29 cellular contexts compared by ENCODE assay signal in genomic region chr6:69019832-69020231, GRCh38.
A peak's percentile ranks its signal among the peaks of the same experiment; 100 is the strongest.
DNase-seq lines count a peak whose midpoint lies in the region; FAIRE-seq and TF ChIP-seq lines count a peak whose summit lies in the region.
"Had no signal": no experiment of that assay in that cellular context is flagged by ENCODE, and none has a peak within 500 bp of the region (broad histone marks: within the 10 kb centered on the region; RNA-seq: fewer than 3 reads in every experiment).

No MANE protein-coding gene starts in this region.

- no peaks in the 10 kb centered on the region for H3K27me3 ChIP-seq in endothelial cell of umbilical vein (ENCODE audit: control insufficient read depth in 2 of 2, insufficient read depth in 2 of 2, low read length in 2 of 2)
- no peaks in the 10 kb centered on the region for H3K27me3 ChIP-seq in mesenchymal stem cell (ENCODE audit: control insufficient read depth in 1 of 2, insufficient read depth in 1 of 2, low read length in 2 of 2)
- H3K27me3 ChIP-seq in vagina: no peaks in the 10 kb centered on the region
- H3K27me3 ChIP-seq: colonic mucosa, neutrophil had no signal

- H4K91ac ChIP-seq in mesenchymal stem cell (ENCODE audit: low read length): no peak overlapping the region

- H3K23ac ChIP-seq in mesenchymal stem cell (ENCODE audit: low read length in 2 of 2): no peak overlapping the region

- FAIRE-seq in endothelial cell of umbilical vein (lab: Jason Lieb, UNC): no peak
- FAIRE-seq: GM12891, HepG2 had no signal

- DNase-seq in AG10803 (ENCODE audit: low read depth) (peak; percentile 31), NCI-H460 (ENCODE audit: extremely low read depth, low read depth) (peak; percentile 47), endothelial cell of umbilical vein (ENCODE audit: low read depth, low spot score) (peak; percentile 36), mesenchymal stem cell (peak; percentile 44), NCI-H2107 (lab: John Stamatoyannopoulos, UW) (no peak), activated gamma-delta T cell (lab: John Stamatoyannopoulos, UW) (no peak), type B pancreatic cell (ENCODE audit: extremely low spot score, unreplicated experiment) (no peak), vagina (ENCODE audit: extremely low spot score in 2 of 2) (no peak)
- DNase-seq: activated CD8-positive, alpha-beta T cell treated with anti-CD3 and anti-CD28 coated beads, Interleukin-2, amount 10 ng/mL, durations not matched to agents 7 days and 5 days; activated effector memory CD4-positive, alpha-beta T cell treated with Interleukin-2 at 50 U/mL for 16 hours; activated naive CD8-positive, alpha-beta T cell treated with anti-CD3 and anti-CD28 coated beads, Interleukin-2, amount 10 ng/mL, durations not matched to agents 7 days and 5 days; activated T-cell treated with anti-CD3 and anti-CD28 coated beads for 4 hours; C1 segment of cervical spinal cord; Caco-2; colonic mucosa; DMS79 treated with DMSO at 0.1 percent for 48 hours; effector memory CD4-positive, alpha-beta T cell; H7; left cardiac atrium; NCI-H1048; NCI-H187; NCI-H69; Right ventricle myocardium superior; T1000 had no signal

- TF ChIP-seq POLR2A in endothelial cell of umbilical vein (IDR thresholded peaks at IDR 0.05; ENCODE audit: low read depth, low read length): no peak
- no peak for TF ChIP-seq POLR2A in vagina (IDR thresholded peaks at IDR 0.05)

- no peak overlapping the region for H2BK12ac ChIP-seq in mesenchymal stem cell (ENCODE audit: low read length in 2 of 2)

- POLR2A ChIA-PET in endothelial cell of umbilical vein (lab: Charles Lee): no interaction called here

- no peak overlapping the region for H3K4me2 ChIP-seq in endothelial cell of umbilical vein (ENCODE audit: insufficient read depth, low read length)
- no peak overlapping the region for H3K4me2 ChIP-seq in mesenchymal stem cell (ENCODE audit: low read length, poor library complexity, severe bottlenecking)
- H3K4me2 ChIP-seq: smooth muscle cell had no signal

- 15% methylated on average over 4 of the region's 4 CpGs for WGBS in mesenchymal stem cell

- no peak overlapping the region for H3K14ac ChIP-seq in mesenchymal stem cell (ENCODE audit: low read length in 2 of 2)

- no TSS peak for BruUV-seq in endothelial cell of umbilical vein (replicated peaks; lab: Mats Ljungman, UMichigan)

- H3K36me3 ChIP-seq in endothelial cell of umbilical vein (ENCODE audit: control insufficient read depth in 2 of 2, extremely low read depth in 1 of 2, insufficient read depth in 2 of 2, low read length in 2 of 2): no peaks in the 10 kb centered on the region
- no peaks in the 10 kb centered on the region for H3K36me3 ChIP-seq in mesenchymal stem cell (ENCODE audit: control insufficient read depth in 1 of 2, insufficient read depth in 2 of 2, low read depth in 1 of 2, low read length in 2 of 2)
- no peaks in the 10 kb centered on the region for H3K36me3 ChIP-seq in vagina
- H3K36me3 ChIP-seq: colonic mucosa, neutrophil had no signal

- no peaks in the 10 kb centered on the region for H3K79me2 ChIP-seq in endothelial cell of umbilical vein (ENCODE audit: control insufficient read depth, insufficient read depth, low read length)

- H3K4me3 ChIP-seq in AG10803 (ENCODE audit: low read length): no peak overlapping the region
- no peak overlapping the region for H3K4me3 ChIP-seq in endothelial cell of umbilical vein (replicated peaks in 1 of 3; ENCODE audit: insufficient read depth in 1 of 3, low read depth in 1 of 3, low read length in 3 of 3)
- no peak overlapping the region for H3K4me3 ChIP-seq in mesenchymal stem cell (ENCODE audit: insufficient read depth in 1 of 2, low read depth in 1 of 2, low read length in 2 of 2)
- no peak overlapping the region for H3K4me3 ChIP-seq in vagina
- H3K4me3 ChIP-seq: colonic mucosa, smooth muscle cell had no signal

- dilution Hi-C loops in endothelial cell of umbilical vein (cut with MboI; ENCODE audit: extremely low pct_ligation_motif_present, low sequenced_read_pairs): no loop called here

- peak overlapping the region; percentile 71 for H3K27ac ChIP-seq in endothelial cell of umbilical vein (ENCODE audit: insufficient read depth, low read depth, low read length)
- peak overlapping the region; percentile 91 for H3K27ac ChIP-seq in mesenchymal stem cell (ENCODE audit: low read length, poor library complexity, severe bottlenecking)
- H3K27ac ChIP-seq in vagina: no peak overlapping the region
- H3K27ac ChIP-seq: colonic mucosa, neutrophil had no signal

- no peaks in the 10 kb centered on the region for H3K27me3 Mint-ChIP-seq in type B pancreatic cell
- H3K27me3 Mint-ChIP-seq: activated naive CD8-positive, alpha-beta T cell treated with anti-CD3 and anti-CD28 coated beads, Interleukin-2, amount 10 ng/mL, durations not matched to agents 7 days and 5 days; brain had no signal

- H3K18ac ChIP-seq in mesenchymal stem cell (ENCODE audit: low read depth in 1 of 2, low read length in 2 of 2): no peak overlapping the region

- H3K9me1 ChIP-seq in endothelial cell of umbilical vein (replicated peaks; ENCODE audit: control insufficient read depth, extremely low read depth, insufficient read depth, low read length): no peaks in the 10 kb centered on the region

- H3K4me1 ChIP-seq in endothelial cell of umbilical vein (ENCODE audit: control insufficient read depth, extremely low read depth, insufficient read depth, low read length): peaks cover 19% of the 10 kb centered on the region
- H3K4me1 ChIP-seq in mesenchymal stem cell (ENCODE audit: control insufficient read depth, insufficient read depth, low read depth, low read length): no peaks in the 10 kb centered on the region
- no peaks in the 10 kb centered on the region for H3K4me1 ChIP-seq in vagina
- H3K4me1 ChIP-seq: Caco-2, colonic mucosa had no signal

- peak overlapping the region; percentile 76 for H2BK5ac ChIP-seq in mesenchymal stem cell (ENCODE audit: low read depth, low read length, poor library complexity, severe bottlenecking)

- CTCF ChIA-PET in endothelial cell of umbilical vein (lab: Charles Lee): no interaction called here

- TF ChIP-seq CTCF in AG10803 (conservative IDR thresholded peaks at IDR 0.05; ENCODE audit: low read length) (no peak), endothelial cell of umbilical vein (IDR thresholded peaks at IDR 0.05; ENCODE audit: extremely low read depth in 1 of 2, insufficient read depth in 1 of 2, low read depth in 1 of 2, low read length in 2 of 2) (no peak), type B pancreatic cell (conservative IDR thresholded peaks at IDR 0.05) (no peak), vagina (IDR thresholded peaks at IDR 0.05) (no peak)

- no peaks in the 10 kb centered on the region for H3K9me3 ChIP-seq in endothelial cell of umbilical vein (replicated peaks; ENCODE audit: control insufficient read depth, insufficient read depth, low read length)
- H3K9me3 ChIP-seq in mesenchymal stem cell (ENCODE audit: control insufficient read depth, low read length): no peaks in the 10 kb centered on the region
- no peaks in the 10 kb centered on the region for H3K9me3 ChIP-seq in vagina
- H3K9me3 ChIP-seq: Caco-2, colonic mucosa, neutrophil had no signal

- intact Hi-C loops in endothelial cell of umbilical vein (cut with micrococcal nuclease): no loop called here
- intact Hi-C loops in vagina (cut with DNase I): no loop called here

- no peak overlapping the region for H3K4me3 Mint-ChIP-seq in type B pancreatic cell
- H3K4me3 Mint-ChIP-seq: activated CD8-positive, alpha-beta T cell treated with anti-CD3 and anti-CD28 coated beads, Interleukin-2, amount 10 ng/mL, durations not matched to agents 7 days and 5 days; activated naive CD8-positive, alpha-beta T cell treated with anti-CD3 and anti-CD28 coated beads, Interleukin-2, amount 10 ng/mL, durations not matched to agents 7 days and 5 days; brain had no signal

- H3K9me3 Mint-ChIP-seq in type B pancreatic cell: no peaks in the 10 kb centered on the region
- H3K9me3 Mint-ChIP-seq: activated naive CD8-positive, alpha-beta T cell treated with anti-CD3 and anti-CD28 coated beads, Interleukin-2, amount 10 ng/mL, durations not matched to agents 7 days and 5 days; brain had no signal

- H2BK15ac ChIP-seq in mesenchymal stem cell (ENCODE audit: low read depth, poor library complexity, severe bottlenecking): no peak overlapping the region

- H3K27ac Mint-ChIP-seq in type B pancreatic cell: no peak overlapping the region
- H3K27ac Mint-ChIP-seq: activated CD8-positive, alpha-beta T cell treated with anti-CD3 and anti-CD28 coated beads, Interleukin-2, amount 10 ng/mL, durations not matched to agents 7 days and 5 days; activated naive CD8-positive, alpha-beta T cell treated with anti-CD3 and anti-CD28 coated beads, Interleukin-2, amount 10 ng/mL, durations not matched to agents 7 days and 5 days; brain had no signal

- H3K4me1 Mint-ChIP-seq in type B pancreatic cell (ENCODE audit: unreplicated experiment): no peaks in the 10 kb centered on the region
- H3K4me1 Mint-ChIP-seq: activated naive CD8-positive, alpha-beta T cell treated with anti-CD3 and anti-CD28 coated beads, Interleukin-2, amount 10 ng/mL, durations not matched to agents 7 days and 5 days; brain had no signal

- no peak overlapping the region for H3K4ac ChIP-seq in mesenchymal stem cell (ENCODE audit: low read depth in 1 of 2, low read length in 2 of 2)

- H2BK120ac ChIP-seq in mesenchymal stem cell (ENCODE audit: low read depth, low read length): no peak overlapping the region

- no peaks in the 10 kb centered on the region for H3K36me3 Mint-ChIP-seq in type B pancreatic cell
- H3K36me3 Mint-ChIP-seq: activated naive CD8-positive, alpha-beta T cell treated with anti-CD3 and anti-CD28 coated beads, Interleukin-2, amount 10 ng/mL, durations not matched to agents 7 days and 5 days had no signal

- no peaks in the 10 kb centered on the region for H4K20me1 ChIP-seq in endothelial cell of umbilical vein (replicated peaks; ENCODE audit: control insufficient read depth, extremely low read depth, insufficient read depth, low read length)

- no peaks in the 10 kb centered on the region for H3K79me1 ChIP-seq in mesenchymal stem cell (replicated peaks; ENCODE audit: low read length, poor library complexity, severe bottlenecking)

- no peak overlapping the region for H4K8ac ChIP-seq in mesenchymal stem cell (ENCODE audit: low read length)

- H3K9ac ChIP-seq in endothelial cell of umbilical vein (replicated peaks; ENCODE audit: extremely low read depth, insufficient read depth, low read length) (no peak overlapping the region), mesenchymal stem cell (ENCODE audit: low read length) (no peak overlapping the region)

- peak overlapping the region; percentile 84 for H2AK5ac ChIP-seq in mesenchymal stem cell (ENCODE audit: low read length, severe bottlenecking)

- no peak overlapping the region for H2AFZ ChIP-seq in endothelial cell of umbilical vein (ENCODE audit: low read depth, low read length)
- no peak overlapping the region for H2AFZ ChIP-seq in mesenchymal stem cell (ENCODE audit: low read depth, low read length)

TF ChIP-seq in endothelial cell of umbilical vein, 7 proteins besides CTCF, POLR2A, EP300 and RAD21 (continues in another document):
- TF ChIP-seq EZH2 (IDR thresholded peaks at IDR 0.05; ENCODE audit: borderline replicate concordance, low read depth, low read length, severe bottlenecking) (no peak), MYC (IDR thresholded peaks at IDR 0.05; ENCODE audit: low read depth, low read length) (no peak), POLR2AphosphoS5 (IDR thresholded peaks at IDR 0.05; ENCODE audit: insufficient read depth, low read depth, low read length) (peak; percentile 20), GATA2 (IDR thresholded peaks at IDR 0.05; ENCODE audit: insufficient read depth, insufficient read length, low read depth, low read length) (no peak)

Comparison
In these comparisons a context has a peak if more than half of its experiments do, and no peak if none do; other contexts are left out.
1. DNase-seq: peak in AG10803 (single experiment), NCI-H460 (single experiment), endothelial cell of umbilical vein (single experiment) and mesenchymal stem cell (single experiment); none in NCI-H2107 (single experiment), activated gamma-delta T cell (single experiment), type B pancreatic cell (single experiment) and vagina (0 of 2).